ENCODE assay signal across 18 cellular contexts in genomic region chr1:234884701-234885100, GRCh38.
"Had no signal": no experiment of that assay in that cellular context is flagged by ENCODE, and none has a peak within 500 bp of the region (broad histone marks: within the 10 kb centered on the region; RNA-seq: fewer than 3 reads in every experiment).

No MANE protein-coding gene starts in this region.

- H3K4me3 ChIP-seq: body of pancreas, stomach, thoracic aorta had no signal

- H3K27me3 ChIP-seq: body of pancreas, stomach had no signal

- H3K36me3 ChIP-seq: stomach, thoracic aorta had no signal

- ATAC-seq: activated CD4-positive, alpha-beta T cell treated with anti-CD3 and anti-CD28 coated beads for 36 hours; body of pancreas; naive thymus-derived CD4-positive, alpha-beta T cell had no signal

- H3K27ac ChIP-seq: body of pancreas, VCaP had no signal

- DNase-seq: activated CD4-positive, alpha-beta memory T cell treated with anti-CD3 and anti-CD28 coated beads for 36 hours; activated CD4-positive, alpha-beta T cell treated with anti-CD3 and anti-CD28 coated beads for 36 hours; activated T-cell treated with anti-CD3 and anti-CD28 coated beads, Interleukin-2, amount 50 U/mL, for 24 hours; amniotic stem cell; body of pancreas; cortex of kidney; effector CD8-positive, alpha-beta T cell; foreskin fibroblast; glutamatergic neuron; immature natural killer cell; naive thymus-derived CD4-positive, alpha-beta T cell; retina; SK-N-SH; small intestine; stomach; T-helper 1 cell had no signal

- H3K9me3 ChIP-seq: body of pancreas, SK-N-SH, stomach, thoracic aorta had no signal
